27 cellular contexts compared by ENCODE assay signal in genomic region chr16:53290520-53290919, GRCh38.
DNase-seq lines count a peak whose midpoint lies in the region; ATAC-seq and TF ChIP-seq lines count a peak whose summit lies in the region.
"Had no signal": no experiment of that assay in that cellular context is flagged by ENCODE, and none has a peak within 500 bp of the region (broad histone marks: within the 10 kb centered on the region; RNA-seq: fewer than 3 reads in every experiment).

No MANE protein-coding gene starts in this region.

- no peaks in the 10 kb centered on the region for H3K27me3 ChIP-seq in CD8-positive, alpha-beta T cell (ENCODE audit: insufficient read depth, low read length)
- no peaks in the 10 kb centered on the region for H3K27me3 ChIP-seq in trophoblast cell (ENCODE audit: insufficient read depth, low read length)
- H3K27me3 ChIP-seq: BLaER1 treated with 17β-estradiol and CSF1 and Interleukin-3, amounts not matched to agents 10 nM and 100 nM; SJSA1 had no signal

- no peaks in the 10 kb centered on the region for H3K79me2 ChIP-seq in trophoblast cell (ENCODE audit: control insufficient read depth, insufficient read depth, low read length, poor library complexity)

- H4K12ac ChIP-seq in trophoblast cell (ENCODE audit: low read depth, low read length): no peak overlapping the region

- WGBS in trophoblast cell (ENCODE audit: extremely low coverage, insufficient coverage, insufficient read length): no CpG with 5 or more reads among the region's 5 CpGs

- no peak overlapping the region for H3K9ac ChIP-seq in trophoblast cell (ENCODE audit: low read length)
- H3K9ac ChIP-seq: BLaER1 treated with 17β-estradiol and CSF1 and Interleukin-3, amounts not matched to agents 10 nM and 100 nM had no signal

- no peak overlapping the region for H2AFZ ChIP-seq in trophoblast cell (ENCODE audit: insufficient read depth, low read length, poor library complexity)
- H2AFZ ChIP-seq: GM23338 had no signal

- H3K9me3 ChIP-seq in CD8-positive, alpha-beta T cell (ENCODE audit: low read length): no peaks in the 10 kb centered on the region
- H3K9me3 ChIP-seq in trophoblast cell (ENCODE audit: insufficient read depth, low read depth, low read length): no peaks in the 10 kb centered on the region
- H3K9me3 ChIP-seq: A549; BLaER1 treated with 17β-estradiol and CSF1 and Interleukin-3, amounts not matched to agents 10 nM and 100 nM; SJSA1 had no signal

- no peak overlapping the region for H2BK120ac ChIP-seq in trophoblast cell (ENCODE audit: insufficient read depth, low read length, poor library complexity)

- no peak overlapping the region for H3K23ac ChIP-seq in trophoblast cell (ENCODE audit: low read length)

- no peak overlapping the region for H3K18ac ChIP-seq in trophoblast cell (ENCODE audit: low read length)

- H3K36me3 ChIP-seq in CD8-positive, alpha-beta T cell (ENCODE audit: insufficient read depth, low read length): no peaks in the 10 kb centered on the region
- peaks cover 23 to 32% of the 10 kb centered on the region in 2 experiments for H3K36me3 ChIP-seq in trophoblast cell (ENCODE audit: control insufficient read depth in 1 of 2, insufficient read depth in 2 of 2, low read length in 2 of 2)

- H3K9me3 Mint-ChIP-seq in CD8-positive, alpha-beta T cell: no peaks in the 10 kb centered on the region
- H3K9me3 Mint-ChIP-seq in HFFc6 (no peaks in the 10 kb centered on the region), naive B cell (no peaks in the 10 kb centered on the region)
- H3K9me3 Mint-ChIP-seq in central memory CD8-positive, alpha-beta T cell: no peaks in the 10 kb centered on the region
- H3K9me3 Mint-ChIP-seq: CD4-positive, alpha-beta memory T cell; GM23338; H9 had no signal

- H2BK5ac ChIP-seq in trophoblast cell (ENCODE audit: low read depth, low read length, poor library complexity): no peak overlapping the region

- POLR2A ChIA-PET in CD8-positive, alpha-beta T cell (lab: Charles Lee): no interaction called here

- TF ChIP-seq CTCF in CD8-positive, alpha-beta T cell (IDR thresholded peaks at IDR 0.05): no peak
- no peak for TF ChIP-seq CTCF in HFFc6 (IDR thresholded peaks at IDR 0.05)

- H3K4me3 Mint-ChIP-seq in CD8-positive, alpha-beta T cell: no peak overlapping the region
- H3K4me3 Mint-ChIP-seq in HFFc6: no peak overlapping the region
- H3K4me3 Mint-ChIP-seq in central memory CD8-positive, alpha-beta T cell: no peak overlapping the region
- H3K4me3 Mint-ChIP-seq in naive B cell: no peak overlapping the region
- H3K4me3 Mint-ChIP-seq: CD4-positive, alpha-beta memory T cell; GM23338; H9 had no signal

- no peak overlapping the region for H2BK12ac ChIP-seq in trophoblast cell (ENCODE audit: low read length)

- no peaks in the 10 kb centered on the region for H3K4me1 ChIP-seq in CD8-positive, alpha-beta T cell (ENCODE audit: insufficient read depth, low read length)
- H3K4me1 ChIP-seq in trophoblast cell (ENCODE audit: control insufficient read depth in 1 of 2, insufficient read depth in 2 of 2, low read length in 2 of 2): no peaks in the 10 kb centered on the region
- H3K4me1 ChIP-seq: A549, SJSA1 had no signal

- H3K27me3 Mint-ChIP-seq in CD8-positive, alpha-beta T cell (ENCODE audit: low read depth): no peaks in the 10 kb centered on the region
- H3K27me3 Mint-ChIP-seq in HFFc6 (ENCODE audit: insufficient read depth) (no peaks in the 10 kb centered on the region), naive B cell (no peaks in the 10 kb centered on the region)
- H3K27me3 Mint-ChIP-seq in central memory CD8-positive, alpha-beta T cell: no peaks in the 10 kb centered on the region
- H3K27me3 Mint-ChIP-seq: CD4-positive, alpha-beta memory T cell had no signal

- ATAC-seq in CD8-positive, alpha-beta T cell: no peak
- no peak for ATAC-seq in central memory CD8-positive, alpha-beta T cell (replicated peaks; ENCODE audit: extremely low read depth, poor library complexity, severe bottlenecking)
- ATAC-seq in naive B cell (ENCODE audit: low read depth in 2 of 2): no peak
- no peak for ATAC-seq in GM19463 (IDR thresholded peaks at IDR 0.05; ENCODE audit: unreplicated experiment)
- ATAC-seq: A549, GM23338 had no signal

- no peak overlapping the region for H3K4me3 ChIP-seq in CD8-positive, alpha-beta T cell (ENCODE audit: low read depth, low read length)
- no peak overlapping the region for H3K4me3 ChIP-seq in trophoblast cell (ENCODE audit: low read depth, low read length)
- H3K4me3 ChIP-seq: A549; BLaER1 treated with 17β-estradiol and CSF1 and Interleukin-3, amounts not matched to agents 10 nM and 100 nM; GM23338; SJSA1 had no signal

- H3K27ac ChIP-seq in CD8-positive, alpha-beta T cell (ENCODE audit: low read depth, low read length): no peak overlapping the region
- H3K27ac ChIP-seq in trophoblast cell (ENCODE audit: low read depth, low read length): no peak overlapping the region
- H3K27ac ChIP-seq: A549; BLaER1 treated with 17β-estradiol and CSF1 and Interleukin-3, amounts not matched to agents 10 nM and 100 nM; HL-60; SJSA1 had no signal

- H3K14ac ChIP-seq in trophoblast cell (ENCODE audit: low read length): no peak overlapping the region

- intact Hi-C loops in CD8-positive, alpha-beta T cell (cut with DNase I, micrococcal nuclease): loop anchor here in 1 of 2 experiments (5.0 kb wide), 1 partner anchor 52 kb away; no protein-coding TSS in a partner anchor

- H3K4me2 ChIP-seq in trophoblast cell (ENCODE audit: low read length): no peak overlapping the region
- H3K4me2 ChIP-seq: A549; BLaER1 treated with 17β-estradiol and CSF1 and Interleukin-3, amounts not matched to agents 10 nM and 100 nM; GM23338 had no signal

- no peak overlapping the region for H4K91ac ChIP-seq in trophoblast cell (ENCODE audit: low read depth, low read length)

- CTCF ChIA-PET in CD8-positive, alpha-beta T cell (lab: Charles Lee): no interaction called here

- DNase-seq in CD8-positive, alpha-beta T cell: no peak
- no peak for DNase-seq in HFFc6
- no peak for DNase-seq in central memory CD8-positive, alpha-beta T cell (ENCODE audit: low spot score in 2 of 2)
- DNase-seq in naive B cell: no peak
- DNase-seq in cerebellum (ENCODE audit: low spot score): no peak
- DNase-seq in trophoblast cell: no peak
- DNase-seq: AML-193; Calu3; CD4-positive, alpha-beta memory T cell; DMS79 treated with DMSO at 0.1 percent for 48 hours; GF-D8; H9; Karpas-422; NCI-H1092; NCI-H1417 treated with DMSO at 0.1 percent for 48 hours; NCI-H1694 treated with DMSO at 0.1 percent for 48 hours; NCI-H2081; NCI-H2227 treated with DMSO at 0.1 percent for 48 hours; NCI-H526 treated with DMSO at 0.1 percent for 48 hours; Right ventricle myocardium superior; RPMI8226 had no signal

- H3K27ac Mint-ChIP-seq in CD8-positive, alpha-beta T cell: peak overlapping the region; percentile 29
- H3K27ac Mint-ChIP-seq in HFFc6 (peak overlapping the region; percentile 59), naive B cell (peak overlapping the region in 5 of 6 donors; percentile 29 to 85 (median 67))
- peak overlapping the region; percentile 17 for H3K27ac Mint-ChIP-seq in central memory CD8-positive, alpha-beta T cell (ENCODE audit: low read depth)
- H3K27ac Mint-ChIP-seq: GM23338 had no signal

- no peaks in the 10 kb centered on the region for H3K4me1 Mint-ChIP-seq in CD8-positive, alpha-beta T cell (ENCODE audit: low read depth)
- H3K4me1 Mint-ChIP-seq in HFFc6 (ENCODE audit: low read depth): peaks cover 22% of the 10 kb centered on the region
- no peaks in the 10 kb centered on the region for H3K4me1 Mint-ChIP-seq in central memory CD8-positive, alpha-beta T cell
- no peaks in the 10 kb centered on the region for H3K4me1 Mint-ChIP-seq in naive B cell
- H3K4me1 Mint-ChIP-seq: CD4-positive, alpha-beta memory T cell; GM23338; H9 had no signal

- peaks cover 82% of the 10 kb centered on the region for H3K36me3 Mint-ChIP-seq in CD8-positive, alpha-beta T cell
- H3K36me3 Mint-ChIP-seq in HFFc6 (ENCODE audit: low read depth): peaks cover 46% of the 10 kb centered on the region
- peaks cover 44% of the 10 kb centered on the region for H3K36me3 Mint-ChIP-seq in central memory CD8-positive, alpha-beta T cell (ENCODE audit: insufficient read depth)
- H3K36me3 Mint-ChIP-seq in naive B cell: peaks cover 18 to 33% of the 10 kb centered on the region in 2 donors

- no peak overlapping the region for H4K8ac ChIP-seq in trophoblast cell (ENCODE audit: low read depth, low read length)

- H3K79me1 ChIP-seq in trophoblast cell (ENCODE audit: low read length): no peaks in the 10 kb centered on the region

- H3K4ac ChIP-seq in trophoblast cell (ENCODE audit: low read depth, low read length): no peak overlapping the region

- H2AK5ac ChIP-seq in trophoblast cell (ENCODE audit: low read length): no peak overlapping the region

Comparison
In these comparisons a context has a peak if more than half of its experiments do, and no peak if none do; other contexts are left out.
1. H3K27ac Mint-ChIP-seq: peak in every context shown above with its lines; median percentile 67 in naive B cell; 59 in HFFc6; 29 in CD8-positive, alpha-beta T cell; 17 in central memory CD8-positive, alpha-beta T cell.